ENCODE assay signal across 19 cellular contexts in the genomic region with DNA sequence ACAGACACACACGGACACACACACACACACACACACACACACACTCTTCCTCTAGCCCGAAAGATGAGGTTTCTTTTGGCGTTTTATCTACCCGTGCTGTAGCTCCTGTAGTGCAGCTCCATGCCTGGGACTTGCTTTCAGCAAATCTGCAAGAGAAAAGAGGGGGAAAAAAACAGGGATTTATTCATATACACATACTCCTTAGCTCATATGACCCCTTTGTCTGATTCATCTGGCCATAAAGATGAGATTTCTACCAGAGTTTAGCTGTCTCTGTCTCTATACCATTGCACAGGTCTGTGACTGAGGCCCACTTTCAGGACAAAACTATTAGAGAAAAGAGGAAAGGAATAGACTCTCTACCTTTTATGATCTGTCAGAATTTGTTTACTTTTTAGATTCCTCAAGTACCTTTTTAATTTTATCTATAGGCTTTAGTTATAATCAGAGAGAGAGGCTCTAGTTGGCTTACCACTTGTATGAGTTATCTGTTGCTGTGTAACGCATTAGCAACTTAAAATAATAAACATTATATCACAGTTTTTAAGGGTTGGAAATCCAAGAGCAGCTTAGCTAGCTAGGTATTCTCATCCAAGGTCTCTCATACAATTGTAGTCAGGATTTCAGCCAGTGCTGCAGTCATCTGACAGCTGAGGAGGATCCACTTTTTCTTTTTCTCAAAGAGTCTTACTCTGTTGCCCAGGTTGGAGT.
"Had no signal": no experiment of that assay in that cellular context is flagged by ENCODE, and none has a peak within 500 bp of the region (broad histone marks: within the 10 kb centered on the region; RNA-seq: fewer than 3 reads in every experiment).

No MANE protein-coding gene starts in this region.

- ATAC-seq: activated CD8-positive, alpha-beta T cell treated with anti-CD3 and anti-CD28 coated beads for 36 hours; left colon; lower lobe of right lung had no signal

- H3K4me3 ChIP-seq: adrenal gland, esophagus squamous epithelium, lower lobe of right lung, sigmoid colon had no signal

- H3K36me3 ChIP-seq: adrenal gland, esophagus squamous epithelium, lower lobe of right lung, sigmoid colon had no signal

- H3K4me1 ChIP-seq: adrenal gland, esophagus squamous epithelium, lower lobe of right lung had no signal

- H3K9me3 ChIP-seq: adrenal gland had no signal

- DNase-seq: activated CD4-positive, alpha-beta T cell treated with anti-CD3 and anti-CD28 coated beads, Interleukin-2, amount 10 ng/mL, durations not matched to agents 24 days and 14 days; activated CD4-positive, CD25-positive, alpha-beta regulatory T cell; activated CD8-positive, alpha-beta T cell treated with anti-CD3 and anti-CD28 coated beads for 36 hours; activated naive CD4-positive, alpha-beta T cell treated with anti-CD3 and anti-CD28 coated beads, Interleukin-2, amount 10 ng/mL, durations not matched to agents 7 days and 5 days; activated T-cell treated with anti-CD3 and anti-CD28 coated beads, Interleukin-2, amount 50 U/mL, for 1 hour; adrenal gland; dermis blood vessel endothelial cell; effector memory CD4-positive, alpha-beta T cell; esophagus squamous epithelium; left colon; lower lobe of right lung; nephron progenitor cell; nucleus accumbens; posterior cingulate gyrus; sigmoid colon; stimulated activated CD4-positive, alpha-beta T cell treated with anti-CD3 and anti-CD28 coated beads, Interleukin-4, amount 100 ng/mL, for 4 hours; stimulated activated naive CD4-positive, alpha-beta T cell had no signal

- FAIRE-seq: endothelial cell of umbilical vein, islet of Langerhans had no signal

- H3K27ac ChIP-seq: adrenal gland, esophagus squamous epithelium, lower lobe of right lung, sigmoid colon had no signal

- H3K27me3 ChIP-seq: adrenal gland, esophagus squamous epithelium, sigmoid colon had no signal
